Comparison of ENCODE assay signal across 1 cellular context in the genomic region with DNA sequence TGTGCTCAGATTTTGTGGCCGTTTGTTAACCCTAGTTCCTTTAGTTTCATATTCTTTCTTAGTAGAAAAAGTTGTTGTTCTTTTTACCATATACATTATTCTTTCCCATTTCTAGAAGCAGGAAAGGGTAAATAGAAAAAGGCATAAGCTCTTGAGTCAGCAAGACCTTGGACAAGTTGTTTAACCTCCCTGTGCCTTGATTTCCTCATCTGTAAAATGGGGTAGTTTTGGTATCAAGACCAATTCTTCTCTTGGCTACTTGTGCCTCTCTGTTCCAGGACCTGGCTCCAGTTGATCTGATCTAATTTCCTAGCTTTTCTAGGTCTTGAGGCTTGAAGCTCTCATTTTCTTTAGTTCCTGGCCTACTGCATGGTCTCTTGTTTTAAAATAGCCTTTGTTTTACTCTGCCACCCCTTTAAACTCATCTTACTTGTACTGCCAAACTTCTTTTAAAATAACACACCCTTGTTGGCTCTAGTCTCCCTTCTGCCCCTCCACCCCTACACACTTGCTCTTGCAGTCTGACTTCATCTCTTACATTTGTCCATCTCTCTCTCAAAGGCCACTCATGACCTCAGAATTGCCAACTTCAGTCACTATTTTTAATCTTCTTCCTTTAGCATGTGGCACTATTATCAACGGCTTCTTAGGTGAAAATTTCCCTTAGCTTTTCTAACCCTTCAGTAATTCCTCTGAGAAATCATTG.
TF ChIP-seq lines count a peak whose summit lies in the region.

No MANE protein-coding gene starts in this region.

TF ChIP-seq in HepG2, 621 proteins besides CTCF, POLR2A, EP300 and RAD21:
- TF ChIP-seq ZNF629 (CRISPR knock-in tag; conservative IDR thresholded peaks at IDR 0.05) (peak; percentile 61; the same call in 1 of the 2 replicates), NFYC (CRISPR knock-in tag; IDR thresholded peaks at IDR 0.05) (no peak), CHD4 (IDR thresholded peaks at IDR 0.05; ENCODE audit: borderline replicate concordance, low read length) (no peak), ZNF552 (CRISPR knock-in tag; IDR thresholded peaks at IDR 0.05; ENCODE audit: borderline replicate concordance) (no peak)
- TF ChIP-seq, protein P1, sequence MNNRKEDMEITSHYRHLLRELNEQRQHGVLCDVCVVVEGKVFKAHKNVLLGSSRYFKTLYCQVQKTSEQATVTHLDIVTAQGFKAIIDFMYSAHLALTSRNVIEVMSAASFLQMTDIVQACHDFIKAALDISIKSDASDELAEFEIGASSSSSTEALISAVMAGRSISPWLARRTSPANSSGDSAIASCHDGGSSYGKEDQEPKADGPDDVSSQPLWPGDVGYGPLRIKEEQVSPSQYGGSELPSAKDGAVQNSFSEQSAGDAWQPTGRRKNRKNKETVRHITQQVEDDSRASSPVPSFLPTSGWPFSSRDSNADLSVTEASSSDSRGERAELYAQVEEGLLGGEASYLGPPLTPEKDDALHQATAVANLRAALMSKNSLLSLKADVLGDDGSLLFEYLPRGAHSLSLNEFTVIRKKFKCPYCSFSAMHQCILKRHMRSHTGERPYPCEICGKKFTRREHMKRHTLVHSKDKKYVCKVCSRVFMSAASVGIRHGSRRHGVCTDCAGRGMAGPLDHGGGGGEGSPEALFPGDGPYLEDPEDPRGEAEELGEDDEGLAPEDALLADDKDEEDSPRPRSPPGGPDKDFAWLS (CRISPR knock-in tag; IDR thresholded peaks at IDR 0.05; ENCODE audit: borderline replicate concordance) = no peak
